ENCODE assay signal across 22 cellular contexts in the genomic region with DNA sequence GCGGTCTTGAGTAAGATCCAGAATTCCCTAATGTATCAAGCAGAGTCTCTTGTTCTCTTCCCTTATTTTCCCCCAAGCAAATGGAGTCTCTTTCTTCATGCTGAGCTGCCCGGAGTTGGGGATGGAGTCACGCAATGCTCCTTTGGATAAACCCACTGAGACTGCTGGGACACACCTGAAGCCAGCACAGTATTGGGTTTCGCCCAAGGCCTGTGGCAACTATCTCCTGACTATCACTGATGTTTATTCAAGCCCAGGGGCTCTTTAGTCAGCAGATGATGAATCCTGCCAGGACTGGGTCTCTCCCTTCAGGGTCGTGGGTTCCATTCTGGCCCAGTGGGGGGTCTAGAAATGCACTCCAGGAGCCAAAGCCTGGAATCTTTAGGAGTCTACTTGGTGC.
"Had no signal": no experiment of that assay in that cellular context is flagged by ENCODE, and none has a peak within 500 bp of the region (broad histone marks: within the 10 kb centered on the region; RNA-seq: fewer than 3 reads in every experiment).

No MANE protein-coding gene starts in this region.

- H3K4me1 ChIP-seq: prostate gland had no signal

- H3K4me3 ChIP-seq: coronary artery, ovary, prostate gland, right atrium auricular region, upper lobe of right lung had no signal

- H3K27ac Mint-ChIP-seq: activated naive CD8-positive, alpha-beta T cell treated with anti-CD3 and anti-CD28 coated beads for 36 hours; activated T-helper 2 cell treated with anti-CD3 and anti-CD28 coated beads, Interferon-gamma antibody, Interleukin-2, Interleukin-4, amounts not matched to agents 10 μg/mL and 5 μg/mL and 100 μg/mL, durations not matched to agents 14 hours and 24 hours and 36 hours; nephron; T-helper 1 cell treated with Interleukin-12 subunit alpha and Interleukin-12 subunit beta and Interleukin-4 antibody, amounts not matched to agents 30 μg/mL and 1 μg/mL, for 36 hours had no signal

- H3K4me3 Mint-ChIP-seq: activated naive CD8-positive, alpha-beta T cell treated with anti-CD3 and anti-CD28 coated beads for 36 hours; activated T-cell treated with anti-CD3 and anti-CD28 coated beads, Interleukin-2, amount 50 U/mL, for 4 hours; nephron; T-helper 1 cell treated with Interleukin-12 subunit alpha and Interleukin-12 subunit beta and Interleukin-4 antibody, amounts not matched to agents 30 μg/mL and 1 μg/mL, for 36 hours; WTC11 had no signal

- H3K27me3 ChIP-seq: neutrophil, ovary, right atrium auricular region, upper lobe of right lung had no signal

- H3K4me1 Mint-ChIP-seq: activated naive CD8-positive, alpha-beta T cell treated with anti-CD3 and anti-CD28 coated beads for 36 hours; nephron had no signal

- H3K9me3 ChIP-seq: neutrophil, prostate gland, right atrium auricular region, upper lobe of right lung had no signal

- H3K27ac ChIP-seq: neutrophil, ovary, prostate gland, right atrium auricular region, upper lobe of right lung had no signal

- ATAC-seq: activated T-cell treated with anti-CD3 and anti-CD28 coated beads, Interleukin-2, amount 50 U/mL, for 4 hours; stimulated activated naive CD8-positive, alpha-beta T cell treated with anti-CD3 and anti-CD28 coated beads, Interleukin-15, Interleukin-2, amounts not matched to agents 100 U/mL and 50 U/mL, for 24 hours had no signal

- H3K27me3 Mint-ChIP-seq: activated naive CD8-positive, alpha-beta T cell treated with anti-CD3 and anti-CD28 coated beads for 36 hours had no signal

- DNase-seq: activated CD4-positive, alpha-beta T cell treated with anti-CD3 and anti-CD28 coated beads, Interleukin-2, amount 50 U/mL, for 48 hours; activated CD8-positive, alpha-beta memory T cell treated with anti-CD3 and anti-CD28 coated beads, Interleukin-2, amount 50 U/mL, for 48 hours; activated naive CD4-positive, alpha-beta T cell; activated naive CD8-positive, alpha-beta T cell treated with anti-CD3 and anti-CD28 coated beads for 36 hours; activated T-cell treated with anti-CD3 and anti-CD28 coated beads, Interleukin-2, amount 50 U/mL, for 4 hours; amniotic stem cell; kidney; midbrain; ovary; stimulated activated CD4-positive, alpha-beta T cell treated with anti-CD3 and anti-CD28 coated beads, Interleukin-12 subunit alpha, Interleukin-12 subunit beta, amount 100 ng/mL, for 4 hours; stimulated activated CD4-positive, alpha-beta T cell treated with anti-CD3 and anti-CD28 coated beads, Interleukin-4, amount 100 ng/mL, for 4 hours; stimulated activated naive CD8-positive, alpha-beta T cell treated with anti-CD3 and anti-CD28 coated beads, Interleukin-15, Interleukin-2, amounts not matched to agents 100 U/mL and 50 U/mL, for 24 hours; T1000; upper lobe of right lung had no signal

- H3K36me3 ChIP-seq: ovary, prostate gland, right atrium auricular region, upper lobe of right lung had no signal
